In genomic region chr3:46361408-46362283, GRCh38 we compare ENCODE assay signal across 12 cellular contexts. TPM values are rescaled to one million over a fixed set of nuclear protein-coding genes. Genes with fewer than 3 reads are reported as not detected.
DNase-seq lines count a peak whose midpoint lies in the region; ATAC-seq and TF ChIP-seq lines count a peak whose summit lies in the region.
"Had no signal": no experiment of that assay in that cellular context is flagged by ENCODE, and none has a peak within 500 bp of the region (broad histone marks: within the 10 kb centered on the region; RNA-seq: fewer than 3 reads in every experiment).

No MANE protein-coding gene starts in this region.

- no peak overlapping the region for H3K27ac Mint-ChIP-seq in activated CD8-positive, alpha-beta T cell treated with anti-CD3 and anti-CD28 coated beads for 36 hours
- no peak overlapping the region for H3K27ac Mint-ChIP-seq in activated CD8-positive, alpha-beta T cell treated with anti-CD3 and anti-CD28 coated beads, Interleukin-2, amount 10 ng/mL, durations not matched to agents 7 days and 5 days
- H3K27ac Mint-ChIP-seq in stimulated activated naive CD8-positive, alpha-beta T cell treated with anti-CD3 and anti-CD28 coated beads, Interleukin-15, amount 100 ng/mL, for 72 hours = no peak overlapping the region

- peak; percentile 16 for DNase-seq in activated CD8-positive, alpha-beta T cell treated with anti-CD3 and anti-CD28 coated beads for 36 hours
- DNase-seq in activated CD8-positive, alpha-beta T cell treated with anti-CD3 and anti-CD28 coated beads, Interleukin-2, amount 10 ng/mL, durations not matched to agents 7 days and 5 days = no peak
- DNase-seq in OCI-M1 (lab: John Stamatoyannopoulos, UW) = peak; percentile 58
- peak in 1 of 2 donors; percentile 29 for DNase-seq in foreskin keratinocyte
- no peak for DNase-seq in stimulated activated naive CD8-positive, alpha-beta T cell treated with anti-CD3 and anti-CD28 coated beads, Interleukin-15, amount 100 ng/mL, for 72 hours
- DNase-seq in NCI-H1105 treated with DMSO at 0.1 percent for 48 hours (lab: John Stamatoyannopoulos, UW) = no peak
- DNase-seq in NCI-H1105 (lab: John Stamatoyannopoulos, UW) = no peak
- DNase-seq: activated CD8-positive, alpha-beta memory T cell treated with anti-CD3 and anti-CD28 coated beads for 24 hours; GOT3; heart right ventricle had no signal

- H3K27me3 ChIP-seq in foreskin keratinocyte = peaks cover 44% of the 10 kb centered on the region

- intact Hi-C loops in activated CD8-positive, alpha-beta T cell treated with anti-CD3 and anti-CD28 coated beads for 36 hours (cut with micrococcal nuclease) = no loop called here

- H3K4me1 ChIP-seq in foreskin keratinocyte = peaks cover 3% of the 10 kb centered on the region

- H3K4me1 Mint-ChIP-seq in activated CD8-positive, alpha-beta T cell treated with anti-CD3 and anti-CD28 coated beads for 36 hours (ENCODE audit: low read depth) = peaks cover 29% of the 10 kb centered on the region
- peaks cover 68% of the 10 kb centered on the region for H3K4me1 Mint-ChIP-seq in activated CD8-positive, alpha-beta T cell treated with anti-CD3 and anti-CD28 coated beads, Interleukin-2, amount 10 ng/mL, durations not matched to agents 7 days and 5 days (ENCODE audit: low read depth)
- H3K4me1 Mint-ChIP-seq in stimulated activated naive CD8-positive, alpha-beta T cell treated with anti-CD3 and anti-CD28 coated beads, Interleukin-15, amount 100 ng/mL, for 72 hours = peaks cover 36% of the 10 kb centered on the region

- no peak overlapping the region for H3K4me3 Mint-ChIP-seq in activated CD8-positive, alpha-beta T cell treated with anti-CD3 and anti-CD28 coated beads for 36 hours
- no peak overlapping the region for H3K4me3 Mint-ChIP-seq in activated CD8-positive, alpha-beta T cell treated with anti-CD3 and anti-CD28 coated beads, Interleukin-2, amount 10 ng/mL, durations not matched to agents 7 days and 5 days
- no peak overlapping the region for H3K4me3 Mint-ChIP-seq in stimulated activated naive CD8-positive, alpha-beta T cell treated with anti-CD3 and anti-CD28 coated beads, Interleukin-15, amount 100 ng/mL, for 72 hours

- ATAC-seq in activated CD8-positive, alpha-beta T cell treated with anti-CD3 and anti-CD28 coated beads for 36 hours = peak; percentile 32
- no peak for ATAC-seq in activated CD8-positive, alpha-beta T cell treated with anti-CD3 and anti-CD28 coated beads, Interleukin-2, amount 10 ng/mL, durations not matched to agents 7 days and 5 days
- ATAC-seq in foreskin keratinocyte (peak; percentile 21), HG03097 (IDR thresholded peaks at IDR 0.05; ENCODE audit: low FRiP score, unreplicated experiment) (no peak)
- ATAC-seq in stimulated activated naive CD8-positive, alpha-beta T cell treated with anti-CD3 and anti-CD28 coated beads, Interleukin-15, amount 100 ng/mL, for 72 hours = peak; percentile 47

- POLR2A ChIA-PET in activated CD8-positive, alpha-beta T cell treated with anti-CD3 and anti-CD28 coated beads for 36 hours (lab: Charles Lee) = interaction anchor here (0.6 to 1.4 kb wide), 3 partner anchors 66 to 992 kb away, joined by 3 read pairs; partner anchors contain the start of gene CCR1
- POLR2A ChIA-PET in activated CD8-positive, alpha-beta T cell treated with anti-CD3 and anti-CD28 coated beads, Interleukin-2, amount 10 ng/mL, durations not matched to agents 7 days and 5 days (lab: Charles Lee) = no interaction called here

- H3K27ac ChIP-seq in foreskin keratinocyte = no peak overlapping the region

- no peaks in the 10 kb centered on the region for H3K36me3 Mint-ChIP-seq in activated CD8-positive, alpha-beta T cell treated with anti-CD3 and anti-CD28 coated beads for 36 hours (ENCODE audit: low read depth)
- H3K36me3 Mint-ChIP-seq in activated CD8-positive, alpha-beta T cell treated with anti-CD3 and anti-CD28 coated beads, Interleukin-2, amount 10 ng/mL, durations not matched to agents 7 days and 5 days (ENCODE audit: low read depth) = peaks cover 60% of the 10 kb centered on the region

- no peaks in the 10 kb centered on the region for H3K9me3 Mint-ChIP-seq in activated CD8-positive, alpha-beta T cell treated with anti-CD3 and anti-CD28 coated beads for 36 hours
- H3K9me3 Mint-ChIP-seq in activated CD8-positive, alpha-beta T cell treated with anti-CD3 and anti-CD28 coated beads, Interleukin-2, amount 10 ng/mL, durations not matched to agents 7 days and 5 days (ENCODE audit: insufficient read depth) = no peaks in the 10 kb centered on the region
- H3K9me3 Mint-ChIP-seq in stimulated activated naive CD8-positive, alpha-beta T cell treated with anti-CD3 and anti-CD28 coated beads, Interleukin-15, amount 100 ng/mL, for 72 hours = no peaks in the 10 kb centered on the region

- TF ChIP-seq CTCF in activated CD8-positive, alpha-beta T cell treated with anti-CD3 and anti-CD28 coated beads for 36 hours (IDR thresholded peaks at IDR 0.05) = no peak
- TF ChIP-seq CTCF in foreskin keratinocyte (conservative IDR thresholded peaks at IDR 0.05) = no peak

- CTCF ChIA-PET in activated CD8-positive, alpha-beta T cell treated with anti-CD3 and anti-CD28 coated beads for 36 hours (lab: Charles Lee) = interaction anchor here (1.1 to 1.7 kb wide), 2 partner anchors 85 to 152 kb away, joined by 3 read pairs; no protein-coding TSS in a partner anchor
- CTCF ChIA-PET in activated CD8-positive, alpha-beta T cell treated with anti-CD3 and anti-CD28 coated beads, Interleukin-2, amount 10 ng/mL, durations not matched to agents 7 days and 5 days (lab: Charles Lee) = interaction anchor here (0.6 to 3.4 kb wide), 5 partner anchors 9 to 147 kb away, joined by 3 to 16 read pairs (median 4); partner anchors contain the start of gene CCR5

- H3K27me3 Mint-ChIP-seq in activated CD8-positive, alpha-beta T cell treated with anti-CD3 and anti-CD28 coated beads for 36 hours = peaks cover 6% of the 10 kb centered on the region
- no peaks in the 10 kb centered on the region for H3K27me3 Mint-ChIP-seq in activated CD8-positive, alpha-beta T cell treated with anti-CD3 and anti-CD28 coated beads, Interleukin-2, amount 10 ng/mL, durations not matched to agents 7 days and 5 days (ENCODE audit: low read depth)
- peaks cover 21% of the 10 kb centered on the region for H3K27me3 Mint-ChIP-seq in stimulated activated naive CD8-positive, alpha-beta T cell treated with anti-CD3 and anti-CD28 coated beads, Interleukin-15, amount 100 ng/mL, for 72 hours

RNA-seq across cellular contexts. Expression of gene CCR2, which starts 7.7 kb away (rescaled TPM):
- under 1 TPM; 0.81 to 0.83 TPM for total RNA-seq in activated CD8-positive, alpha-beta T cell treated with anti-CD3 and anti-CD28 coated beads for 36 hours
- total RNA-seq in activated CD8-positive, alpha-beta T cell treated with anti-CD3 and anti-CD28 coated beads, Interleukin-2, amount 10 ng/mL, durations not matched to agents 7 days and 5 days = 10 to 100 TPM; 70.8 to 70.9 TPM
- not detected in 2 replicates for total RNA-seq in foreskin keratinocyte
- not detected in 2 replicates for polyA plus RNA-seq in foreskin keratinocyte
- polyA plus RNA-seq: AG04450 had no signal

RNA-seq across cellular contexts. Expression of gene CCR5, which starts 9.1 kb away (rescaled TPM):
- 1 to 10 TPM; 1.7 to 2.2 TPM for total RNA-seq in activated CD8-positive, alpha-beta T cell treated with anti-CD3 and anti-CD28 coated beads for 36 hours
- total RNA-seq in activated CD8-positive, alpha-beta T cell treated with anti-CD3 and anti-CD28 coated beads, Interleukin-2, amount 10 ng/mL, durations not matched to agents 7 days and 5 days = 10 to 100 TPM; 38.4 to 38.8 TPM
- not detected in 2 replicates for total RNA-seq in foreskin keratinocyte
- not detected in 2 replicates for polyA plus RNA-seq in foreskin keratinocyte
- polyA plus RNA-seq: AG04450 had no signal

RNA-seq across cellular contexts. Expression of gene CCRL2, which starts 45.4 kb away (rescaled TPM):
- total RNA-seq in activated CD8-positive, alpha-beta T cell treated with anti-CD3 and anti-CD28 coated beads for 36 hours = 1 to 10 TPM; 2.8 TPM
- total RNA-seq in activated CD8-positive, alpha-beta T cell treated with anti-CD3 and anti-CD28 coated beads, Interleukin-2, amount 10 ng/mL, durations not matched to agents 7 days and 5 days = 10 to 100 TPM; 10.1 to 11.2 TPM
- not detected in 2 replicates for total RNA-seq in foreskin keratinocyte
- polyA plus RNA-seq in foreskin keratinocyte = not detected in 2 replicates

Comparison
In these comparisons a context has a peak if more than half of its experiments do, and no peak if none do; other contexts are left out.
1. ATAC-seq: peak in activated CD8-positive, alpha-beta T cell treated with anti-CD3 and anti-CD28 coated beads for 36 hours (single experiment), foreskin keratinocyte (single experiment) and stimulated activated naive CD8-positive, alpha-beta T cell treated with anti-CD3 and anti-CD28 coated beads, Interleukin-15, amount 100 ng/mL, for 72 hours (single experiment); none in activated CD8-positive, alpha-beta T cell treated with anti-CD3 and anti-CD28 coated beads, Interleukin-2, amount 10 ng/mL, durations not matched to agents 7 days and 5 days (single experiment) and HG03097 (single experiment).
2. DNase-seq: peak in activated CD8-positive, alpha-beta T cell treated with anti-CD3 and anti-CD28 coated beads for 36 hours (single experiment) and OCI-M1 (single experiment); none in activated CD8-positive, alpha-beta T cell treated with anti-CD3 and anti-CD28 coated beads, Interleukin-2, amount 10 ng/mL, durations not matched to agents 7 days and 5 days (single experiment), stimulated activated naive CD8-positive, alpha-beta T cell treated with anti-CD3 and anti-CD28 coated beads, Interleukin-15, amount 100 ng/mL, for 72 hours (0 of 2), NCI-H1105 treated with DMSO at 0.1 percent for 48 hours (single experiment) and NCI-H1105 (single experiment).
3. RNA of gene CCR2, which starts 7.7 kb away (total RNA-seq): 70.8 to 70.9 TPM in activated CD8-positive, alpha-beta T cell treated with anti-CD3 and anti-CD28 coated beads, Interleukin-2, amount 10 ng/mL, durations not matched to agents 7 days and 5 days; 0.81 to 0.83 TPM in activated CD8-positive, alpha-beta T cell treated with anti-CD3 and anti-CD28 coated beads for 36 hours and not detected in foreskin keratinocyte; every median in the first group is over 10 times any median in the second.
4. RNA of gene CCR5, which starts 9.1 kb away (total RNA-seq): 38.4 to 38.8 TPM in activated CD8-positive, alpha-beta T cell treated with anti-CD3 and anti-CD28 coated beads, Interleukin-2, amount 10 ng/mL, durations not matched to agents 7 days and 5 days; 1.7 to 2.2 TPM in activated CD8-positive, alpha-beta T cell treated with anti-CD3 and anti-CD28 coated beads for 36 hours and not detected in foreskin keratinocyte; every median in the first group is over 10 times any median in the second.